ENCODE assay signal across 8 cellular contexts in the genomic region with DNA sequence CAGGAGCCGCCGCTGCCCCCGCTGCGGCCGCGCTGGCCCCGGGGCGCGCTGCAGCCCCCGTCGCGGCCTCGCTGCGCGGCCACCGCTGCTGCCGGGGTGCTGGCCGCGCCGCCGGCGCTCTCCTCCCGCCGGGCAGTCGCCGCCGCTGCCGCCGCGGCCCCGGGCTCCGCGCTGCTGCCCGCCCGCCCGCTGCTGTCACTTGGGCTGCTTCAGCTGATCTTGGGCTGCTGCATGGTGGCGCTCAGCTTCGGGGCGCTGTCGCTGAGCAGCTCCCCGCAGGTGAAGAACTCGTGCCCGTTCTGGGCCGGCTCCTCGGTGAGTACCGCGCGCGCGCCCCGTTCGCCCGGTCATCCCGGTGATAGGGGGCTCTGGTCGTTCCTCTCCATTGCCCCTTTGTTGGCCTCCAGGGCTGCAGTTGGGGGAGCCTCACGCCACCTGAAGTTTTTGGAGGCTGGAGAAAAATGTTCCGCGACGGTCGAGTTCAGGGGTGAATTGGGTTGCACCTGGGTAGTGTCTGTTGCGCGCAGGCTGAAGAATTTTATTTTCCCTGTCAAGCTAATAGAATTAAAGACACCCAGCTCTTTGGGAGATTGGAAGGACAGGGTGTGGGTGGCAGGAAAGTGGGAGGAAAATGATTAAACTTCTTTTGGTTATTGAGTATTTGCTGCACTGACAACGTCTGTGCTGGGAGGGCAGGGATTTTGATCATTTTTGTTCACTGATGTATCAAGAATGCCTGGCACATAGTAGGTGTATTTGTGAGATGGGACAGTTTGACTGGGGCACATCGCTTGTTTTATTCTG. TPM values are rescaled to one million over a fixed set of nuclear protein-coding genes. Genes with fewer than 3 reads are reported as not detected.
DNase-seq lines count a peak whose midpoint lies in the region; ATAC-seq and TF ChIP-seq lines count a peak whose summit lies in the region.

No MANE protein-coding gene starts in this region.

- in situ Hi-C loops in Panc1 (cut with HindIII; ENCODE audit: low pct_unique_long_range_greater_than_20kb, low sequenced_read_pairs) = no loop called here

- peaks cover 68% of the 10 kb centered on the region for H3K27me3 Mint-ChIP-seq in progenitor cell of endocrine pancreas

- no peaks in the 10 kb centered on the region for H3K9me3 ChIP-seq in Panc1 (ENCODE audit: control insufficient read depth, insufficient read depth, low read depth, low read length)

- TF ChIP-seq CTCF in Panc1 (IDR thresholded peaks at IDR 0.05) (no peak), progenitor cell of endocrine pancreas (IDR thresholded peaks at IDR 0.05; ENCODE audit: unreplicated experiment) (no peak)

- no peaks in the 10 kb centered on the region for H3K9me3 Mint-ChIP-seq in progenitor cell of endocrine pancreas (ENCODE audit: low read depth)

- H3K36me3 ChIP-seq in Panc1 (ENCODE audit: control insufficient read depth, insufficient read depth, low read length) = no peaks in the 10 kb centered on the region

- DNase-seq in Panc1 (ENCODE audit: low read depth, low spot score) (no peak), Right ventricle myocardium superior (no peak), progenitor cell of endocrine pancreas (ENCODE audit: low spot score, unreplicated experiment) (peak; percentile 20), SKM-1 (lab: John Stamatoyannopoulos, UW; ENCODE audit: unreplicated experiment) (no peak), dedifferentiated amniotic fluid mesenchymal stem cell (ENCODE audit: extremely low spot score) (no peak)
- DNase-seq in activated CD4-positive, alpha-beta T cell treated with anti-CD3 and anti-CD28 coated beads, Interleukin-2, amount 50 U/mL, for 4 hours = no peak

- no peak overlapping the region; a peak in 1 of 4 replicates for H3K4me3 ChIP-seq in Panc1 (ENCODE audit: low read depth in 2 of 2, low read length in 2 of 2)

- intact Hi-C loops in Panc1 (cut with micrococcal nuclease; ENCODE audit: unreplicated experiment) (no loop called here), Right ventricle myocardium superior (cut with DNase I) (loop anchor here (10.0 kb wide), 1 partner anchor 71 kb away; no protein-coding TSS in a partner anchor)

- ATAC-seq in GM18909 (IDR thresholded peaks at IDR 0.05; ENCODE audit: poor library complexity, unreplicated experiment) (peak; percentile 49), Panc1 (peak; percentile 66), Right ventricle myocardium superior (ENCODE audit: poor library complexity) (peak; percentile 23), GM21825 (IDR thresholded peaks at IDR 0.05; ENCODE audit: unreplicated experiment) (no peak)

- no peaks in the 10 kb centered on the region for H3K4me1 ChIP-seq in Panc1 (ENCODE audit: control insufficient read depth, insufficient read depth, low read length)

- H3K36me3 Mint-ChIP-seq in progenitor cell of endocrine pancreas (ENCODE audit: insufficient read depth) = no peaks in the 10 kb centered on the region

- peaks cover 5% of the 10 kb centered on the region for H3K4me1 Mint-ChIP-seq in progenitor cell of endocrine pancreas (ENCODE audit: low read depth)

- no TSS peak for BruUV-seq in Panc1 (replicated peaks; lab: Mats Ljungman, UMichigan)

- no peak overlapping the region for H3K27ac ChIP-seq in Panc1 (ENCODE audit: low read length)

- CTCF ChIA-PET in Panc1 (lab: Charles Lee) = no interaction called here

- peaks cover 17% of the 10 kb centered on the region for H3K27me3 ChIP-seq in Panc1 (ENCODE audit: control insufficient read depth, insufficient read depth, low read length)

- H3K27ac Mint-ChIP-seq in progenitor cell of endocrine pancreas = peak overlapping the region; percentile 34

- POLR2A ChIA-PET in Panc1 (lab: Charles Lee) = no interaction called here

- peak overlapping the region; percentile 80 for H3K4me3 Mint-ChIP-seq in progenitor cell of endocrine pancreas (ENCODE audit: low read depth)

RNA-seq across cellular contexts. Expression of a gene that starts 0.6 kb away (rescaled TPM):
- total RNA-seq in Panc1 (2021; ENCODE audit: unreplicated experiment) (0.13 TPM), Right ventricle myocardium superior (18.7 TPM), progenitor cell of endocrine pancreas (3.6 and 3.7 TPM in 2 replicates)
- polyA plus RNA-seq in Panc1 (2012; ENCODE audit: insufficient read length) = not detected
